8 cellular contexts compared by ENCODE assay signal in genomic region chr1:27098447-27099153, GRCh38. TPM values are rescaled to one million over a fixed set of nuclear protein-coding genes. Genes with fewer than 3 reads are reported as not detected.
DNase-seq lines count a peak whose midpoint lies in the region; ATAC-seq, FAIRE-seq and TF ChIP-seq lines count a peak whose summit lies in the region.

No MANE protein-coding gene starts in this region.

- H3K36me3 ChIP-seq in HUES64 (ENCODE audit: insufficient read depth, low read length) (0 out of 2 replicates have a peak, but pooled peaks cover 3% of the 10 kb centered on the region), keratinocyte (ENCODE audit: control insufficient read depth in 2 of 2, extremely low read depth in 1 of 2, insufficient read depth in 2 of 2, low read length in 2 of 2) (peaks cover 11 to 23% of the 10 kb centered on the region in 2 experiments)

- peaks cover 2% of the 10 kb centered on the region for H3K9me1 ChIP-seq in keratinocyte (ENCODE audit: control insufficient read depth, extremely low read depth, insufficient read depth, low read length)

- no peaks in the 10 kb centered on the region for H3K79me2 ChIP-seq in keratinocyte (ENCODE audit: control insufficient read depth, insufficient read depth, low read length)

- DNase-seq in keratinocyte (ENCODE audit: low read depth, low spot score) (no peak), endothelial cell (ENCODE audit: low spot score) (no peak), medulla oblongata (ENCODE audit: extremely low spot score) (no peak)

- H3K36me3 Mint-ChIP-seq in activated T-helper 17 cell treated with anti-CD3 and anti-CD28 coated beads, Interleukin-2, amount 50 U/mL, for 72 hours (ENCODE audit: low read depth), result no peaks in the 10 kb centered on the region
- peaks cover 11% of the 10 kb centered on the region for H3K36me3 Mint-ChIP-seq in stimulated activated memory B cell treated with anti-CD40 and anti-IgM and Interleukin-4, amounts not matched to agents 10 μg/mL and 1 μg/mL and 100 μg/mL, for 72 hours
- peaks cover 9% of the 10 kb centered on the region for H3K36me3 Mint-ChIP-seq in endothelial cell (ENCODE audit: low read depth, unreplicated experiment)

- no peak for ATAC-seq in activated T-helper 17 cell treated with anti-CD3 and anti-CD28 coated beads, Interleukin-2, amount 50 U/mL, for 72 hours (replicated peaks)
- no peak for ATAC-seq in stimulated activated memory B cell treated with anti-CD40 and anti-IgM and Interleukin-4, amounts not matched to agents 10 μg/mL and 1 μg/mL and 100 μg/mL, for 72 hours
- ATAC-seq in GM19467 (IDR thresholded peaks at IDR 0.05; ENCODE audit: unreplicated experiment), result no peak
- ATAC-seq in HG03108 (IDR thresholded peaks at IDR 0.05; ENCODE audit: unreplicated experiment), result no peak

- H2AFZ ChIP-seq in keratinocyte (ENCODE audit: control insufficient read depth, low read length), result no peak overlapping the region

- H3K27ac ChIP-seq in HUES64 (ENCODE audit: low read depth, low read length) (peak overlapping the region; percentile 12), keratinocyte (ENCODE audit: control insufficient read depth, insufficient read depth, low read length) (peak overlapping the region; percentile 76)

- no peaks in the 10 kb centered on the region for H3K27me3 Mint-ChIP-seq in activated T-helper 17 cell treated with anti-CD3 and anti-CD28 coated beads, Interleukin-2, amount 50 U/mL, for 72 hours
- H3K27me3 Mint-ChIP-seq in stimulated activated memory B cell treated with anti-CD40 and anti-IgM and Interleukin-4, amounts not matched to agents 10 μg/mL and 1 μg/mL and 100 μg/mL, for 72 hours, result no peaks in the 10 kb centered on the region
- peaks cover 6% of the 10 kb centered on the region for H3K27me3 Mint-ChIP-seq in endothelial cell (ENCODE audit: unreplicated experiment)

- H3K4me3 Mint-ChIP-seq in activated T-helper 17 cell treated with anti-CD3 and anti-CD28 coated beads, Interleukin-2, amount 50 U/mL, for 72 hours, result no peak overlapping the region
- peak overlapping the region; percentile 40 for H3K4me3 Mint-ChIP-seq in stimulated activated memory B cell treated with anti-CD40 and anti-IgM and Interleukin-4, amounts not matched to agents 10 μg/mL and 1 μg/mL and 100 μg/mL, for 72 hours
- H3K4me3 Mint-ChIP-seq in endothelial cell (ENCODE audit: unreplicated experiment), result no peak overlapping the region

- H3K9ac ChIP-seq in HUES64 (ENCODE audit: low read depth, low read length) (no peak overlapping the region), keratinocyte (ENCODE audit: control insufficient read depth, extremely low read depth, insufficient read depth, low read length) (peak overlapping the region; percentile 63)

- TF ChIP-seq CTCF in keratinocyte (optimal IDR thresholded peaks at IDR 0.05 in 1 of 3, IDR thresholded peaks at IDR 0.05 in 1 of 3, conservative IDR thresholded peaks at IDR 0.05 in 1 of 3; ENCODE audit: extremely low read depth in 1 of 3, insufficient read depth in 2 of 3, low read length in 3 of 3) (no peak), endothelial cell (IDR thresholded peaks at IDR 0.05; ENCODE audit: unreplicated experiment) (no peak)

- dilution Hi-C loops in keratinocyte (cut with MboI; ENCODE audit: extremely low pct_ligation_motif_present, low sequenced_read_pairs), result no loop called here

- no peaks in the 10 kb centered on the region for H3K9me3 Mint-ChIP-seq in activated T-helper 17 cell treated with anti-CD3 and anti-CD28 coated beads, Interleukin-2, amount 50 U/mL, for 72 hours
- no peaks in the 10 kb centered on the region for H3K9me3 Mint-ChIP-seq in stimulated activated memory B cell treated with anti-CD40 and anti-IgM and Interleukin-4, amounts not matched to agents 10 μg/mL and 1 μg/mL and 100 μg/mL, for 72 hours
- no peaks in the 10 kb centered on the region for H3K9me3 Mint-ChIP-seq in endothelial cell (ENCODE audit: unreplicated experiment)

- H3K27ac Mint-ChIP-seq in activated T-helper 17 cell treated with anti-CD3 and anti-CD28 coated beads, Interleukin-2, amount 50 U/mL, for 72 hours, result peak overlapping the region; percentile 35
- H3K27ac Mint-ChIP-seq in stimulated activated memory B cell treated with anti-CD40 and anti-IgM and Interleukin-4, amounts not matched to agents 10 μg/mL and 1 μg/mL and 100 μg/mL, for 72 hours, result peak overlapping the region; percentile 84
- no peak overlapping the region for H3K27ac Mint-ChIP-seq in endothelial cell (ENCODE audit: unreplicated experiment)

- WGBS in HUES64, result 85% methylated on average over 14 of the region's 14 CpGs

- H3K4me3 ChIP-seq in HUES64 (ENCODE audit: low read length) (no peak overlapping the region), keratinocyte (ENCODE audit: control insufficient read depth in 2 of 3, extremely low read depth in 1 of 3, insufficient read depth in 2 of 3, low read depth in 1 of 3, low read length in 3 of 3) (peak overlapping the region in 1 of 3 experiments; percentile 4)

- no peaks in the 10 kb centered on the region for H3K4me1 Mint-ChIP-seq in activated T-helper 17 cell treated with anti-CD3 and anti-CD28 coated beads, Interleukin-2, amount 50 U/mL, for 72 hours
- peaks cover 46% of the 10 kb centered on the region for H3K4me1 Mint-ChIP-seq in stimulated activated memory B cell treated with anti-CD40 and anti-IgM and Interleukin-4, amounts not matched to agents 10 μg/mL and 1 μg/mL and 100 μg/mL, for 72 hours
- peaks cover 11% of the 10 kb centered on the region for H3K4me1 Mint-ChIP-seq in endothelial cell (ENCODE audit: unreplicated experiment)

- peak; percentile 71 for FAIRE-seq in keratinocyte (lab: Jason Lieb, UNC)

- H3K27me3 ChIP-seq in HUES64 (ENCODE audit: insufficient read depth, low read length), result no peaks in the 10 kb centered on the region
- no peaks in the 10 kb centered on the region for H3K27me3 ChIP-seq in keratinocyte (ENCODE audit: control insufficient read depth, extremely low read depth, insufficient read depth, low read length)

- H4K20me1 ChIP-seq in keratinocyte (ENCODE audit: control insufficient read depth, extremely low read depth, insufficient read depth, low read length), result no peaks in the 10 kb centered on the region

- H3K9me3 ChIP-seq in HUES64 (ENCODE audit: insufficient read depth, low read depth, low read length) (no peaks in the 10 kb centered on the region), keratinocyte (ENCODE audit: control insufficient read depth, low read depth, low read length) (no peaks in the 10 kb centered on the region)

- H3K4me1 ChIP-seq in HUES64 (ENCODE audit: insufficient read depth, low read length) (peaks cover 17% of the 10 kb centered on the region), keratinocyte (ENCODE audit: control insufficient read depth, extremely low read depth, insufficient read depth, low read length) (peaks cover 30% of the 10 kb centered on the region)

- H3K4me2 ChIP-seq in keratinocyte (ENCODE audit: control insufficient read depth, extremely low read depth, insufficient read depth, low read depth, low read length), result peak overlapping the region; percentile 68

RNA-seq across cellular contexts. Expression of gene SLC9A1, which starts 56.3 kb away (rescaled TPM):
- 17.4 TPM for polyA plus RNA-seq in HUES64 (2013, experiment 1 of 2)
- polyA plus RNA-seq in HUES64 (2013, experiment 2 of 2), result 16.9 TPM
- 10 to 100 TPM; 15.3 to 20.6 TPM for total RNA-seq in activated T-helper 17 cell treated with anti-CD3 and anti-CD28 coated beads, Interleukin-2, amount 50 U/mL, for 72 hours
- polyA plus RNA-seq in keratinocyte, result 7.6 to 22.6 TPM (median 12.4 TPM) in 3 replicates
- 16.5 TPM for polyA plus RNA-seq in keratinocyte (2011; ENCODE audit: low read depth)
- 19.8 and 20.1 TPM in 2 replicates for polyA plus RNA-seq in keratinocyte (2011; cell fraction: cytosol; rRNA removed)
- polyA plus RNA-seq in keratinocyte (2011; cell fraction: nucleus; rRNA removed), result 89.9 and 97.3 TPM in 2 replicates
- 36.1 and 49.6 TPM in 2 replicates for polyA plus RNA-seq in keratinocyte (2012; ENCODE audit: low replicate concordance)
- 16.1 to 161 TPM (median 35.4 TPM) in 3 replicates for polyA minus RNA-seq in keratinocyte
- polyA minus RNA-seq in keratinocyte (2011; cell fraction: cytosol; rRNA and poly(A)+ RNA removed), result 21.7 TPM
- polyA minus RNA-seq in keratinocyte (2011; cell fraction: nucleus; rRNA and poly(A)+ RNA removed), result 38.9 and 63.7 TPM in 2 replicates
- 96.2 TPM for total RNA-seq in endothelial cell (ENCODE audit: unreplicated experiment)
